In the genomic region with DNA sequence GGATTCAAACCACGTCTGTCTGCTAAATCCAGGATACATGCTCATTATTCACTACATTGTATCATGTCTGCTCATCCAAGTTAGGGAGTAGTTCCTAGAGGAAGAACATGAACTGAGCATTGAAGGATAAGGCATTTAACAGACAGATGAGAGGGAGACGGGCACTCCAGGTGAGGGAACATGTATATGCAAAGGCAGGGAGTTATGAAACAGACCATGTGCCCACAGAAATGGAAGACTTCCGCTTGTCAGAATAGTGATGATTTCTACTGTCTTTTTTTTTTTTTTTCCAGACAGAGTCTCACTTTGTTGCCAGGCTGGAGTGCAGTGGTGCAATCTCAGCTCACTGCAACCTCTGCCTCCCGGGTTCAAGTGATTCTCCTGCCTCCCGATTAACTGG, we compare ENCODE assay signal across 30 cellular contexts.
"Had no signal": no experiment of that assay in that cellular context is flagged by ENCODE, and none has a peak within 500 bp of the region (broad histone marks: within the 10 kb centered on the region; RNA-seq: fewer than 3 reads in every experiment).

No MANE protein-coding gene starts in this region.

- H3K36me3 ChIP-seq: adrenal gland, ascending aorta, cardiac muscle cell, ovary, stomach, tibial artery had no signal

- H3K27me3 ChIP-seq: adrenal gland, ascending aorta, cardiac muscle cell, dorsolateral prefrontal cortex, ovary, stomach, tibial artery had no signal

- DNase-seq: activated CD4-positive, alpha-beta T cell treated with anti-CD3 and anti-CD28 coated beads for 4 hours; activated CD4-positive, alpha-beta T cell treated with anti-CD3 and anti-CD28 coated beads, Interleukin-2, amount 50 U/mL, for 4 hours; activated effector memory CD4-positive, alpha-beta T cell treated with anti-CD3 and anti-CD28 coated beads, Interleukin-2, amount 50 U/mL, for 16 hours; activated naive CD4-positive, alpha-beta T cell treated with anti-CD3 and anti-CD28 coated beads for 36 hours; activated naive CD8-positive, alpha-beta T cell treated with anti-CD3 and anti-CD28 coated beads for 36 hours; dorsolateral prefrontal cortex; effector memory CD4-positive, alpha-beta T cell; hippocampal formation; left cardiac atrium; left ventricle myocardium superior; mucosa of descending colon; ovary; retina; stimulated activated CD4-positive, alpha-beta T cell treated with anti-CD3 and anti-CD28 coated beads, Interleukin-1b, Interleukin-23, amount 100 ng/mL, for 48 hours; stimulated activated CD4-positive, alpha-beta T cell treated with anti-CD3 and anti-CD28 coated beads, Interleukin-4, amount 100 ng/mL, for 4 hours; stimulated activated CD8-positive, alpha-beta memory T cell treated with anti-CD3 and anti-CD28 coated beads, Interleukin-4, amount 100 ng/mL, for 48 hours; stimulated activated naive B cell treated with anti-CD40 and anti-IgM and Interleukin-4, amounts not matched to agents 10 μg/mL and 1 μg/mL and 100 μg/mL, for 72 hours; stomach; tibial artery had no signal

- H3K4me1 ChIP-seq: adrenal gland had no signal

- ATAC-seq: left cardiac atrium; left ventricle myocardium superior; sciatic nerve; stimulated activated naive B cell treated with anti-CD40 and anti-IgM and Interleukin-4, amounts not matched to agents 10 μg/mL and 1 μg/mL and 100 μg/mL, for 72 hours had no signal

- H3K4me3 Mint-ChIP-seq: activated naive CD4-positive, alpha-beta T cell treated with anti-CD3 and anti-CD28 coated beads for 36 hours; activated naive CD8-positive, alpha-beta T cell treated with anti-CD3 and anti-CD28 coated beads for 36 hours; activated T-helper 1 cell treated with anti-CD3 and anti-CD28 coated beads, Interleukin-12 subunit alpha, Interleukin-12 subunit beta, Interleukin-2, Interleukin-4 antibody, amounts not matched to agents 30 ng/mL and 10 ng/mL and 1 ng/mL, durations not matched to agents 14 hours and 24 hours and 36 hours; nephron; stimulated activated naive B cell treated with anti-CD40 and anti-IgM and Interleukin-4, amounts not matched to agents 10 μg/mL and 1 μg/mL and 100 μg/mL, for 72 hours had no signal

- H3K27me3 Mint-ChIP-seq: activated naive CD8-positive, alpha-beta T cell treated with anti-CD3 and anti-CD28 coated beads for 36 hours; progenitor cell of endocrine pancreas; stimulated activated naive B cell treated with anti-CD40 and anti-IgM and Interleukin-4, amounts not matched to agents 10 μg/mL and 1 μg/mL and 100 μg/mL, for 72 hours had no signal

- H3K9me3 Mint-ChIP-seq: activated naive CD4-positive, alpha-beta T cell treated with anti-CD3 and anti-CD28 coated beads for 36 hours; activated naive CD8-positive, alpha-beta T cell treated with anti-CD3 and anti-CD28 coated beads for 36 hours; activated T-helper 1 cell treated with anti-CD3 and anti-CD28 coated beads, Interleukin-12 subunit alpha, Interleukin-12 subunit beta, Interleukin-2, Interleukin-4 antibody, amounts not matched to agents 30 ng/mL and 10 ng/mL and 1 ng/mL, durations not matched to agents 14 hours and 24 hours and 36 hours; nephron; stimulated activated naive B cell treated with anti-CD40 and anti-IgM and Interleukin-4, amounts not matched to agents 10 μg/mL and 1 μg/mL and 100 μg/mL, for 72 hours had no signal

- H3K9me3 ChIP-seq: adrenal gland, ascending aorta, mucosa of descending colon, ovary, stomach, tibial artery had no signal

- H3K4me3 ChIP-seq: adrenal gland, ascending aorta, cardiac muscle cell, coronary artery, dorsolateral prefrontal cortex, mucosa of descending colon, ovary, skin epidermis, stomach, tibial artery had no signal

- H3K27ac ChIP-seq: adrenal gland, ascending aorta, cardiac muscle cell, coronary artery, dorsolateral prefrontal cortex, ovary, tibial artery, VCaP had no signal

- H3K36me3 Mint-ChIP-seq: brain had no signal
